Comparison of ENCODE assay signal across 16 cellular contexts in the genomic region with DNA sequence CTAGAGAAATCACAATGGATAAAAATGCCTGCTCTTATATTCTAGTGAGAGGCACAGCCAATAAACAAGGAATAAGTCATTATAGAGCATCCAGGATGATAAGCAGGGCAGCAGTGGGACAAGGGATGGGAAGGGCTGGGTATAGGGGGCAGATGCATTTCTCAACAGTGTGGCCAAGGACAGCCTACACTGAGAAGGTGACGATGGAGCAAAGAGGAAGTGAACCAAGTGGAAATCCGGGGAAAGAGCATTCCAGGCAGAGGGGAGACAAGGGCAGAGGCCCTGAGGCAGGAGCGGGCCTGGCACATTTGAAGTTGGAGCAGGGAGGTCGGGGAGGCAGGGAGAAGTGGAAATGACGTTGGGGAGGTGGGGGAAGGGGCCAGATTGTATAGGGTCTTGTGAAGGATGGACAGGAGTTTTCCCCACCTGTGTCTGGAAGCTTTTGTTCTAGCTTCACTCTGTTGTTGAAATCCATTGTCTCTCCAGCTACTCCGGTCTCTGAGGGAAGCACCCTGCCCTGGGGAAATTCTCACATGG. TPM values are rescaled to one million over a fixed set of nuclear protein-coding genes. Genes with fewer than 3 reads are reported as not detected.
DNase-seq lines count a peak whose midpoint lies in the region; ATAC-seq, FAIRE-seq and TF ChIP-seq lines count a peak whose summit lies in the region.
"Had no signal": no experiment of that assay in that cellular context is flagged by ENCODE, and none has a peak within 500 bp of the region (broad histone marks: within the 10 kb centered on the region; RNA-seq: fewer than 3 reads in every experiment).

No MANE protein-coding gene starts in this region.

- peak overlapping the region; percentile 5 to 85 (median 74); a peak in 20 of 22 replicates for H3K4me2 ChIP-seq in BLaER1 treated with 17β-estradiol and CSF1 and Interleukin-3, amounts not matched to agents 10 nM and 100 nM

- H3K9me3 ChIP-seq in BLaER1 treated with 17β-estradiol and CSF1 and Interleukin-3, amounts not matched to agents 10 nM and 100 nM (replicated peaks in 1 of 11), result no peaks in the 10 kb centered on the region
- no peaks in the 10 kb centered on the region for H3K9me3 ChIP-seq in kidney (ENCODE audit: control insufficient read depth in 1 of 2, low read length in 2 of 2)
- no peaks in the 10 kb centered on the region for H3K9me3 ChIP-seq in small intestine (ENCODE audit: control insufficient read depth, low read depth)
- H3K9me3 ChIP-seq in esophagus muscularis mucosa, result no peaks in the 10 kb centered on the region
- H3K9me3 ChIP-seq: HAP-1, Peyer's patch had no signal

- peaks cover 48 to 71% (median 59%) of the 10 kb centered on the region in 10 experiments for H3K4me1 ChIP-seq in BLaER1 treated with 17β-estradiol and CSF1 and Interleukin-3, amounts not matched to agents 10 nM and 100 nM
- H3K4me1 ChIP-seq in kidney (ENCODE audit: control insufficient read depth in 1 of 2, insufficient read depth in 1 of 2, low read depth in 1 of 2, low read length in 2 of 2) (peaks cover 8 to 11% of the 10 kb centered on the region in 2 donors), small intestine (ENCODE audit: control insufficient read depth in 2 of 2, insufficient read depth in 1 of 2, low read depth in 1 of 2, low read length in 1 of 2) (no peaks in the 10 kb centered on the region), esophagus muscularis mucosa (peaks cover 0 to 13% (median 9%) of the 10 kb centered on the region in 4 donors)
- H3K4me1 ChIP-seq: HAP-1, Peyer's patch had no signal

- no peak for ATAC-seq in T-cell (replicated peaks in 1 of 4)
- ATAC-seq in activated T-cell treated with anti-CD3 and anti-CD28 coated beads, Interleukin-2, amount 50 U/mL, for 72 hours (replicated peaks in 1 of 2), result no peak
- ATAC-seq: SK-N-SH treated with all-trans-retinoic acid at 6 μM for 48 hours had no signal

- DNase-seq in KBM-7 (peak; percentile 23), T-cell (no peak), kidney (peak; percentile 57), globus pallidus (ENCODE audit: low spot score) (no peak), small intestine (no peak), esophagus muscularis mucosa (ENCODE audit: extremely low spot score) (no peak)
- DNase-seq in activated T-cell treated with anti-CD3 and anti-CD28 coated beads, Interleukin-2, amount 50 U/mL, for 72 hours, result no peak
- DNase-seq: AML-193; CD8-positive, alpha-beta memory T cell; NCI-H1105; NCI-H187; Peyer's patch; Right ventricle myocardium superior had no signal

- H3K36me3 Mint-ChIP-seq in T-cell, result no peaks in the 10 kb centered on the region
- peaks cover 0 to 4% of the 10 kb centered on the region in 2 donors for H3K36me3 Mint-ChIP-seq in activated T-cell treated with anti-CD3 and anti-CD28 coated beads, Interleukin-2, amount 50 U/mL, for 72 hours (ENCODE audit: insufficient read depth in 2 of 2)

- no peak for TF ChIP-seq EP300 in esophagus muscularis mucosa (IDR thresholded peaks at IDR 0.05)

- H3K27ac Mint-ChIP-seq in T-cell, result peak overlapping the region; percentile 34 to 61
- H3K27ac Mint-ChIP-seq in activated T-cell treated with anti-CD3 and anti-CD28 coated beads, Interleukin-2, amount 50 U/mL, for 72 hours, result no peak overlapping the region

- no peaks in the 10 kb centered on the region for H3K27me3 ChIP-seq in BLaER1 treated with 17β-estradiol and CSF1 and Interleukin-3, amounts not matched to agents 10 nM and 100 nM
- H3K27me3 ChIP-seq in small intestine (ENCODE audit: control insufficient read depth in 2 of 2, insufficient read depth in 2 of 2, low read length in 2 of 2) (no peaks in the 10 kb centered on the region), esophagus muscularis mucosa (no peaks in the 10 kb centered on the region)
- H3K27me3 ChIP-seq: Peyer's patch had no signal

- TF ChIP-seq CTCF in kidney (IDR thresholded peaks at IDR 0.05; ENCODE audit: borderline replicate concordance, extremely low read depth, insufficient read depth) (no peak), esophagus muscularis mucosa (IDR thresholded peaks at IDR 0.05) (no peak)

- intact Hi-C loops in kidney (cut with DNase I), result no loop called here
- intact Hi-C loops in esophagus muscularis mucosa (cut with DNase I), result no loop called here

- CTCF ChIA-PET in T-cell (lab: Charles Lee), result no interaction called here

- H3K9ac ChIP-seq in BLaER1 treated with 17β-estradiol and CSF1 and Interleukin-3, amounts not matched to agents 10 nM and 100 nM, result no peak overlapping the region
- H3K9ac ChIP-seq in kidney (ENCODE audit: low read length in 2 of 2), result no peak overlapping the region

- WGBS in small intestine, 3 donors, result 76 to 86% (median 84%) methylated on average over 6 of the region's 6 CpGs
- 71% methylated on average over 6 of the region's 6 CpGs for WGBS in esophagus muscularis mucosa

- no peak overlapping the region for H3K27ac ChIP-seq in BLaER1 treated with 17β-estradiol and CSF1 and Interleukin-3, amounts not matched to agents 10 nM and 100 nM
- H3K27ac ChIP-seq in kidney (ENCODE audit: low read depth in 2 of 2, low read length in 2 of 2) (no peak overlapping the region), small intestine (ENCODE audit: low read depth in 1 of 2, low read length in 1 of 2) (no peak overlapping the region), esophagus muscularis mucosa (replicated peaks in 1 of 4) (no peak overlapping the region)
- H3K27ac ChIP-seq: Peyer's patch had no signal

- no peak for TF ChIP-seq POLR2A in esophagus muscularis mucosa (IDR thresholded peaks at IDR 0.05; ENCODE audit: low read depth)

- no peaks in the 10 kb centered on the region; a peak in 1 of 22 replicates for H4K20me1 ChIP-seq in BLaER1 treated with 17β-estradiol and CSF1 and Interleukin-3, amounts not matched to agents 10 nM and 100 nM

- H3K9me3 Mint-ChIP-seq in T-cell, result no peaks in the 10 kb centered on the region
- no peaks in the 10 kb centered on the region for H3K9me3 Mint-ChIP-seq in activated T-cell treated with anti-CD3 and anti-CD28 coated beads, Interleukin-2, amount 50 U/mL, for 72 hours
- H3K9me3 Mint-ChIP-seq: CD8-positive, alpha-beta memory T cell had no signal

- H3K4me3 Mint-ChIP-seq in T-cell, result peak overlapping the region in 1 of 3 donors; percentile 78
- peak overlapping the region in 1 of 2 donors; percentile 20 for H3K4me3 Mint-ChIP-seq in activated T-cell treated with anti-CD3 and anti-CD28 coated beads, Interleukin-2, amount 50 U/mL, for 72 hours
- H3K4me3 Mint-ChIP-seq: CD8-positive, alpha-beta memory T cell had no signal

- FAIRE-seq in kidney (lab: Jason Lieb, UNC) (no peak), small intestine (lab: Jason Lieb, UNC) (no peak)

- peaks cover 43 to 56% (median 46%) of the 10 kb centered on the region in 3 donors for H3K4me1 Mint-ChIP-seq in T-cell
- peaks cover 39% of the 10 kb centered on the region for H3K4me1 Mint-ChIP-seq in activated T-cell treated with anti-CD3 and anti-CD28 coated beads, Interleukin-2, amount 50 U/mL, for 72 hours (ENCODE audit: low read depth)

- peaks cover 0 to 6% of the 10 kb centered on the region in 2 donors for H3K27me3 Mint-ChIP-seq in T-cell
- peaks cover 7% of the 10 kb centered on the region for H3K27me3 Mint-ChIP-seq in activated T-cell treated with anti-CD3 and anti-CD28 coated beads, Interleukin-2, amount 50 U/mL, for 72 hours (ENCODE audit: low read depth)

- POLR2A ChIA-PET in T-cell (lab: Charles Lee), result no interaction called here

- no peak overlapping the region for H3K4me3 ChIP-seq in BLaER1 treated with 17β-estradiol and CSF1 and Interleukin-3, amounts not matched to agents 10 nM and 100 nM
- H3K4me3 ChIP-seq in kidney (ENCODE audit: low read length in 2 of 2) (no peak overlapping the region), small intestine (ENCODE audit: low read depth in 1 of 2, low read length in 2 of 2) (no peak overlapping the region), esophagus muscularis mucosa (no peak overlapping the region)
- H3K4me3 ChIP-seq: HAP-1, Peyer's patch had no signal

- in situ Hi-C loops in KBM-7 (cut with MboI; ENCODE audit: low pct_unique_long_range_greater_than_20kb, low sequenced_read_pairs), result no loop called here

- H3K36me3 ChIP-seq in BLaER1 treated with 17β-estradiol and CSF1 and Interleukin-3, amounts not matched to agents 10 nM and 100 nM, result no peaks in the 10 kb centered on the region
- H3K36me3 ChIP-seq in kidney (ENCODE audit: control insufficient read depth in 1 of 2, insufficient read depth in 2 of 2, low read length in 2 of 2) (no peaks in the 10 kb centered on the region), small intestine (ENCODE audit: control insufficient read depth in 2 of 2, insufficient read depth in 2 of 2, low read length in 2 of 2) (no peaks in the 10 kb centered on the region), esophagus muscularis mucosa (no peaks in the 10 kb centered on the region)
- H3K36me3 ChIP-seq: HAP-1, Peyer's patch had no signal

RNA-seq across cellular contexts. Expression of gene TMEM177, which starts 17.6 kb away (rescaled TPM):
- total RNA-seq in T-cell (10 to 100 TPM in 3 of 5 donors, 1 to 10 TPM in 2; 3.3 to 18.4 (median 16.1) TPM), kidney (13.3 TPM), esophagus muscularis mucosa (10 to 100 TPM in 1 of 4 donors, 1 to 10 TPM in 3; 3.6 to 11.0 (median 6.1) TPM)
- polyA plus RNA-seq in kidney (ENCODE audit: insufficient read depth, low read depth, low replicate concordance) (31.5 TPM), small intestine (10 to 100 TPM; 19.5 to 28.9 (median 27.1) TPM)
- 10 to 100 TPM in 1 of 2 donors, 1 to 10 TPM in 1; 6.8 to 11.0 TPM for total RNA-seq in activated T-cell treated with anti-CD3 and anti-CD28 coated beads, Interleukin-2, amount 50 U/mL, for 72 hours

Comparison
In these comparisons a context has a peak if more than half of its experiments do, and no peak if none do; other contexts are left out.
1. DNase-seq: peak in KBM-7 (single experiment) and kidney (single experiment); none in T-cell (0 of 34), activated T-cell treated with anti-CD3 and anti-CD28 coated beads, Interleukin-2, amount 50 U/mL, for 72 hours (0 of 2), globus pallidus (single experiment), small intestine (single experiment) and esophagus muscularis mucosa (single experiment).